In the genomic region with DNA sequence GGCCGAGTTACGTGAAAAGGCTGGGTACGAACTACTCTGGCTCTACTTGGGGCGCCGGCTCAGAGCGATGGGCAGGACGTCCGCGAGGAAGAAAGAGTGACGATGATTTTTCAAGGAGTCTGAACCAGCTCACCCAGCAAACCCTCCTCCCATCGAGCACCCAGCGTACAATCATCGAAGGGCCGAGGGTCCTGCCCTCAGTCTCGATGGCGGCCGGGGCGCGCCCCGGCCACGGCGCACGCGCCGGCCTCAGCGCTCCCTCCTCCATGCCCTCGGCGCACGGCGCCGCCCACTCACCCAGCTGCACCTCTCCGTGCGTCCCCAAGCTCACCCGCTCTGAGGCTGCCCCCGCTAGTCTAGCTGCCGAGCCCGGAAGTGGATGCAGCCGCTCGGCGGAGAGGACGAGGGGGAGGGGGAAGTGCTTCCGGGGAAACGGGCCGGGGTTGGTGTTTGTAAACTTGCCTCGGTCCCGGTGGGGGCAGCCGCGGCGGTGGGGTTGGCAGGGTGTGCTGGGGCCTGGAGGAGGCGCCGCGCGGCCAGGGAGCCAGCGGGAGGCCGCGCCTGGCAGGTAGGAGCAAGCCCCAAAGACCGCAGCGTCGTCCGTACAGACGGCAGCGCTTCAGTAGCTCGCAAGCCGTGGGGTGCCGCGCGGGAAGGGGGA, we compare ENCODE assay signal across 8 cellular contexts. TPM values are rescaled to one million over a fixed set of nuclear protein-coding genes. Genes with fewer than 3 reads are reported as not detected.
DNase-seq lines count a peak whose midpoint lies in the region; ATAC-seq and TF ChIP-seq lines count a peak whose summit lies in the region.

A gene with protein sequence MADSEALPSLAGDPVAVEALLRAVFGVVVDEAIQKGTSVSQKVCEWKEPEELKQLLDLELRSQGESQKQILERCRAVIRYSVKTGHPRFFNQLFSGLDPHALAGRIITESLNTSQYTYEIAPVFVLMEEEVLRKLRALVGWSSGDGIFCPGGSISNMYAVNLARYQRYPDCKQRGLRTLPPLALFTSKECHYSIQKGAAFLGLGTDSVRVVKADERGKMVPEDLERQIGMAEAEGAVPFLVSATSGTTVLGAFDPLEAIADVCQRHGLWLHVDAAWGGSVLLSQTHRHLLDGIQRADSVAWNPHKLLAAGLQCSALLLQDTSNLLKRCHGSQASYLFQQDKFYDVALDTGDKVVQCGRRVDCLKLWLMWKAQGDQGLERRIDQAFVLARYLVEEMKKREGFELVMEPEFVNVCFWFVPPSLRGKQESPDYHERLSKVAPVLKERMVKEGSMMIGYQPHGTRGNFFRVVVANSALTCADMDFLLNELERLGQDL (minus strand): TSS at position 656 of the 661 bp plus-strand sequence. CDS start 7,455 bp downstream, outside the sequence.
A gene with protein sequence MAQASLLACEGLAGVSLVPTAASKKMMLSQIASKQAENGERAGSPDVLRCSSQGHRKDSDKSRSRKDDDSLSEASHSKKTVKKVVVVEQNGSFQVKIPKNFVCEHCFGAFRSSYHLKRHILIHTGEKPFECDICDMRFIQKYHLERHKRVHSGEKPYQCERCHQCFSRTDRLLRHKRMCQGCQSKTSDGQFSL (plus strand): TSS at position 453 of the 661 bp plus-strand sequence. CDS start 1,262 bp downstream, outside the sequence.

- peaks cover 5 to 11% of the 10 kb centered on the region in 2 donors for H3K36me3 ChIP-seq in prostate gland

- H3K9me3 Mint-ChIP-seq in T-helper 1 cell treated with Interleukin-12 subunit alpha and Interleukin-12 subunit beta and Interleukin-4 antibody, amounts not matched to agents 30 μg/mL and 1 μg/mL, for 36 hours: no peaks in the 10 kb centered on the region

- H3K27me3 Mint-ChIP-seq in T-helper 1 cell treated with Interleukin-12 subunit alpha and Interleukin-12 subunit beta and Interleukin-4 antibody, amounts not matched to agents 30 μg/mL and 1 μg/mL, for 36 hours (ENCODE audit: low read depth): no peaks in the 10 kb centered on the region

- H3K4me1 ChIP-seq in prostate gland (replicated peaks): peaks cover 13% of the 10 kb centered on the region

- H3K27ac Mint-ChIP-seq in T-helper 1 cell treated with Interleukin-12 subunit alpha and Interleukin-12 subunit beta and Interleukin-4 antibody, amounts not matched to agents 30 μg/mL and 1 μg/mL, for 36 hours: peak within 1 kb of the TSS; percentile 95

- H3K4me3 ChIP-seq in prostate gland: peak within 1 kb of the TSS; percentile 76 to 79

- H3K27me3 ChIP-seq in prostate gland (replicated peaks; ENCODE audit: insufficient read depth): no peaks in the 10 kb centered on the region

- WGBS in prostate gland: under 1% methylated on average over 48 of the region's 67 CpGs

- H3K9me3 ChIP-seq in prostate gland: no peaks in the 10 kb centered on the region

- peaks cover 43% of the 10 kb centered on the region for H3K4me1 Mint-ChIP-seq in T-helper 1 cell treated with Interleukin-12 subunit alpha and Interleukin-12 subunit beta and Interleukin-4 antibody, amounts not matched to agents 30 μg/mL and 1 μg/mL, for 36 hours (ENCODE audit: low read depth)

- H3K27ac ChIP-seq in prostate gland: peak within 1 kb of the TSS; percentile 96 to 97

- peak; percentile 92 for ATAC-seq in HG02885 (IDR thresholded peaks at IDR 0.05; ENCODE audit: poor library complexity, unreplicated experiment)
- ATAC-seq in left ventricle myocardium superior: peak; percentile 98

- intact Hi-C loops in left ventricle myocardium superior (cut with micrococcal nuclease) (no loop called here), prostate gland (cut with DNase I) (no loop called here)

- peaks cover 31% of the 10 kb centered on the region for H3K36me3 Mint-ChIP-seq in T-helper 1 cell treated with Interleukin-12 subunit alpha and Interleukin-12 subunit beta and Interleukin-4 antibody, amounts not matched to agents 30 μg/mL and 1 μg/mL, for 36 hours (ENCODE audit: low read depth)

- peak in 2 of 4 experiments; percentile 26 to 30 for TF ChIP-seq CTCF in prostate gland (IDR thresholded peaks at IDR 0.05)

- TF ChIP-seq POLR2A in GM15510 (IDR thresholded peaks at IDR 0.05; ENCODE audit: borderline replicate concordance, extremely low read depth, insufficient read length) (peak; percentile 91), prostate gland (IDR thresholded peaks at IDR 0.05) (peak; percentile 79)

- DNase-seq in NCI-H1694 treated with DMSO at 0.1 percent for 48 hours (lab: John Stamatoyannopoulos, UW) (peak; percentile 86), amniotic stem cell (lab: John Stamatoyannopoulos, UW) (peak; percentile 89), left ventricle myocardium superior (peak; percentile 99), prostate gland (ENCODE audit: low spot score) (peak; percentile 96), ureter (ENCODE audit: low spot score) (peak; percentile 98)

- H3K4me3 Mint-ChIP-seq in T-helper 1 cell treated with Interleukin-12 subunit alpha and Interleukin-12 subunit beta and Interleukin-4 antibody, amounts not matched to agents 30 μg/mL and 1 μg/mL, for 36 hours: peak within 1 kb of the TSS; percentile 90

RNA-seq across cellular contexts. Expression of the first gene that starts in this region (rescaled TPM):
- total RNA-seq in left ventricle myocardium superior (9.6 TPM), prostate gland (10 to 100 TPM; 30.8 to 92.5 TPM), ureter (65.7 TPM)

RNA-seq across cellular contexts. Expression of the second gene that starts in this region (rescaled TPM):
- 31.6 TPM for total RNA-seq in left ventricle myocardium superior
- 10 to 100 TPM; 17.0 to 19.1 TPM for total RNA-seq in prostate gland
- total RNA-seq in ureter: 56.8 TPM

Comparison
In these comparisons a context has a peak if more than half of its experiments do, and no peak if none do; other contexts are left out.
1. Peak in every context shown above with its lines: DNase-seq, ATAC-seq, H3K4me3 ChIP-seq and H3K27ac ChIP-seq.